29 cellular contexts compared by ENCODE assay signal in the genomic region with DNA sequence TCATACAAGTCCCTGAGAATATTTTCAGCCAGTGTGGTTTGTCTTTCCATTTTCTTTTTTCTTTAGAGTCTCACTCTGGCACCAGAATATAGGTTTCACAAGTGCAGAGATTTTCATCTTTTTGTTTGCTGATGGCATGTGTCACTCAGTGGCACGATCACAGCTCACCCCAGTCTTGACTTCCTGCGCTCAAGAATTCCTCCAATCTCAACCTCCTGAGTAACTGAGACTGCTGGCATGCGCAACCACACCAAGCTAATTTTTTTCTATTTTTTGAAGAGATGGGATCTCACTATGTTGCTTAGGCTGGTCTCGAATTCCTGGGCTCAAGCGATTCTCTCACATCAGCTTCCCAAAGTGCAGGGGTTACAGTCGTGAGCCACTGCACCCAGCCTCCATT.
"Had no signal": no experiment of that assay in that cellular context is flagged by ENCODE, and none has a peak within 500 bp of the region (broad histone marks: within the 10 kb centered on the region; RNA-seq: fewer than 3 reads in every experiment).

No MANE protein-coding gene starts in this region.

- H3K36me3 ChIP-seq: colonic mucosa, neural progenitor cell had no signal

- H3K27ac ChIP-seq: colonic mucosa, gastroesophageal sphincter, hepatocyte, neural progenitor cell, suprapubic skin, transverse colon, vagina had no signal

- H3K9me3 ChIP-seq: colonic mucosa, gastroesophageal sphincter, suprapubic skin, transverse colon, vagina had no signal

- H3K4me1 Mint-ChIP-seq: neural progenitor cell had no signal

- H3K4me2 ChIP-seq: hepatocyte, neural progenitor cell had no signal

- H3K4me1 ChIP-seq: colonic mucosa, neural progenitor cell had no signal

- H2AFZ ChIP-seq: hepatocyte, neural progenitor cell had no signal

- H3K4me3 Mint-ChIP-seq: activated CD4-positive, alpha-beta memory T cell treated with anti-CD3 and anti-CD28 coated beads for 36 hours; activated CD4-positive, alpha-beta T cell treated with anti-CD3 and anti-CD28 coated beads, Interleukin-2, amount 10 ng/mL, durations not matched to agents 24 days and 14 days; activated naive CD4-positive, alpha-beta T cell treated with anti-CD3 and anti-CD28 coated beads, Interleukin-2, amount 10 ng/mL, durations not matched to agents 7 days and 5 days; activated naive CD8-positive, alpha-beta T cell treated with anti-CD3 and anti-CD28 coated beads, Interleukin-2, amount 10 ng/mL, durations not matched to agents 7 days and 5 days; activated T-helper 1 cell treated with anti-CD3 and anti-CD28 coated beads, Interleukin-12 subunit alpha, Interleukin-12 subunit beta, Interleukin-2, Interleukin-4 antibody, amounts not matched to agents 30 ng/mL and 10 ng/mL and 1 ng/mL, durations not matched to agents 14 hours and 24 hours and 36 hours; natural killer cell; neural progenitor cell had no signal

- H3K27me3 Mint-ChIP-seq: activated CD4-positive, alpha-beta memory T cell treated with anti-CD3 and anti-CD28 coated beads for 36 hours; activated CD4-positive, alpha-beta T cell treated with anti-CD3 and anti-CD28 coated beads, Interleukin-2, amount 10 ng/mL, durations not matched to agents 24 days and 14 days; activated naive CD4-positive, alpha-beta T cell treated with anti-CD3 and anti-CD28 coated beads, Interleukin-2, amount 10 ng/mL, durations not matched to agents 7 days and 5 days; activated naive CD8-positive, alpha-beta T cell treated with anti-CD3 and anti-CD28 coated beads, Interleukin-2, amount 10 ng/mL, durations not matched to agents 7 days and 5 days had no signal

- H3K9ac ChIP-seq: neural progenitor cell had no signal

- H3K36me3 Mint-ChIP-seq: natural killer cell had no signal

- H3K4me3 ChIP-seq: colonic mucosa, dorsolateral prefrontal cortex, gastroesophageal sphincter, hepatocyte, neural progenitor cell, suprapubic skin, transverse colon, vagina had no signal

- ATAC-seq: gastroesophageal sphincter, natural killer cell, right cardiac atrium had no signal

- DNase-seq: activated CD4-positive, alpha-beta memory T cell treated with anti-CD3 and anti-CD28 coated beads for 36 hours; activated CD4-positive, alpha-beta T cell treated with anti-CD3 and anti-CD28 coated beads, Interleukin-2, amount 10 ng/mL, durations not matched to agents 24 days and 14 days; activated CD4-positive, CD25-positive, alpha-beta regulatory T cell treated with anti-CD3 and anti-CD28 coated beads, Interleukin-2, amount 50 U/mL, for 72 hours; activated CD8-positive, alpha-beta memory T cell treated with anti-CD3 and anti-CD28 coated beads, Interleukin-2, amount 50 U/mL, for 4 hours; activated effector memory CD4-positive, alpha-beta T cell treated with anti-CD3 and anti-CD28 coated beads, Interleukin-2, amount 50 U/mL, for 16 hours; activated naive CD4-positive, alpha-beta T cell treated with anti-CD3 and anti-CD28 coated beads, Interleukin-2, amount 10 ng/mL, durations not matched to agents 7 days and 5 days; activated naive CD8-positive, alpha-beta T cell treated with anti-CD3 and anti-CD28 coated beads, Interleukin-2, amount 10 ng/mL, durations not matched to agents 7 days and 5 days; activated T-cell treated with anti-CD3 and anti-CD28 coated beads, Interleukin-2, amount 50 U/mL, for 1 hour; amniotic stem cell; colonic mucosa; dorsolateral prefrontal cortex; effector memory CD4-positive, alpha-beta T cell; islet precursor cell; mesenchymal stem cell; natural killer cell; occipital lobe; right cardiac atrium; stimulated activated CD4-positive, alpha-beta T cell treated with anti-CD3 and anti-CD28 coated beads, Interleukin-15, amount 100 ng/mL, for 24 hours; stimulated activated CD4-positive, alpha-beta T cell treated with anti-CD3 and anti-CD28 coated beads, Interleukin-2, amount 100 ng/mL, for 24 hours; stimulated activated naive CD4-positive, alpha-beta T cell; T-helper 2 cell; transverse colon had no signal

- FAIRE-seq: bronchial epithelial cell had no signal

- H3K9me3 Mint-ChIP-seq: activated CD4-positive, alpha-beta memory T cell treated with anti-CD3 and anti-CD28 coated beads for 36 hours; activated naive CD4-positive, alpha-beta T cell treated with anti-CD3 and anti-CD28 coated beads, Interleukin-2, amount 10 ng/mL, durations not matched to agents 7 days and 5 days; activated T-helper 1 cell treated with anti-CD3 and anti-CD28 coated beads, Interleukin-12 subunit alpha, Interleukin-12 subunit beta, Interleukin-2, Interleukin-4 antibody, amounts not matched to agents 30 ng/mL and 10 ng/mL and 1 ng/mL, durations not matched to agents 14 hours and 24 hours and 36 hours; natural killer cell; neural progenitor cell had no signal

- H3K27ac Mint-ChIP-seq: activated CD4-positive, alpha-beta memory T cell treated with anti-CD3 and anti-CD28 coated beads for 36 hours; activated CD4-positive, alpha-beta T cell treated with anti-CD3 and anti-CD28 coated beads, Interleukin-2, amount 10 ng/mL, durations not matched to agents 24 days and 14 days; activated naive CD4-positive, alpha-beta T cell treated with anti-CD3 and anti-CD28 coated beads, Interleukin-2, amount 10 ng/mL, durations not matched to agents 7 days and 5 days; activated naive CD8-positive, alpha-beta T cell treated with anti-CD3 and anti-CD28 coated beads, Interleukin-2, amount 10 ng/mL, durations not matched to agents 7 days and 5 days; activated T-helper 1 cell treated with anti-CD3 and anti-CD28 coated beads, Interleukin-12 subunit alpha, Interleukin-12 subunit beta, Interleukin-2, Interleukin-4 antibody, amounts not matched to agents 30 ng/mL and 10 ng/mL and 1 ng/mL, durations not matched to agents 14 hours and 24 hours and 36 hours; natural killer cell; neural progenitor cell had no signal

- H3K27me3 ChIP-seq: colonic mucosa, dorsolateral prefrontal cortex, gastroesophageal sphincter, hepatocyte, neural progenitor cell, suprapubic skin, transverse colon, vagina had no signal
